Comparison of ENCODE assay signal across 14 cellular contexts in genomic region chr5:79107020-79107796, GRCh38. TPM values are rescaled to one million over a fixed set of nuclear protein-coding genes. Genes with fewer than 3 reads are reported as not detected.
DNase-seq lines count a peak whose midpoint lies in the region; ATAC-seq and TF ChIP-seq lines count a peak whose summit lies in the region.
"Had no signal": no experiment of that assay in that cellular context is flagged by ENCODE, and none has a peak within 500 bp of the region (broad histone marks: within the 10 kb centered on the region; RNA-seq: fewer than 3 reads in every experiment).

No MANE protein-coding gene starts in this region.

- peaks cover 3% of the 10 kb centered on the region for H3K4me1 ChIP-seq in body of pancreas
- H3K4me1 ChIP-seq in naive thymus-derived CD4-positive, alpha-beta T cell (ENCODE audit: control insufficient read depth in 2 of 2, insufficient read depth in 2 of 2, low read length in 2 of 2): no peaks in the 10 kb centered on the region
- H3K4me1 ChIP-seq: Caco-2 had no signal

- H3K4me3 ChIP-seq in body of pancreas (no peak overlapping the region), lower leg skin (ENCODE audit: low read depth, poor library complexity, severe bottlenecking) (no peak overlapping the region)
- no peak overlapping the region for H3K4me3 ChIP-seq in naive thymus-derived CD4-positive, alpha-beta T cell (ENCODE audit: low read length)

- TF ChIP-seq CTCF in body of pancreas (IDR thresholded peaks at IDR 0.05) (no peak), lower leg skin (IDR thresholded peaks at IDR 0.05) (no peak)

- peaks cover 0 to 8% (median 0%) of the 10 kb centered on the region in 7 donors for H3K4me1 Mint-ChIP-seq in naive thymus-derived CD4-positive, alpha-beta T cell
- H3K4me1 Mint-ChIP-seq: activated CD4-positive, alpha-beta T cell treated with anti-CD3 and anti-CD28 coated beads for 36 hours had no signal

- no peaks in the 10 kb centered on the region for H3K36me3 ChIP-seq in body of pancreas (replicated peaks in 1 of 2; ENCODE audit: insufficient read depth in 1 of 2, low read depth in 2 of 2)
- H3K36me3 ChIP-seq in naive thymus-derived CD4-positive, alpha-beta T cell (ENCODE audit: control insufficient read depth in 2 of 3, insufficient read depth in 3 of 3, low read length in 3 of 3): no peaks in the 10 kb centered on the region

- intact Hi-C loops in body of pancreas (cut with DNase I): no loop called here
- intact Hi-C loops in naive thymus-derived CD4-positive, alpha-beta T cell (cut with micrococcal nuclease): no loop called here
- intact Hi-C loops in lower leg skin (cut with DNase I; ENCODE audit: low total_unique reads): no loop called here

- TF ChIP-seq POLR2A in body of pancreas (IDR thresholded peaks at IDR 0.05) (no peak), lower leg skin (IDR thresholded peaks at IDR 0.05) (no peak)

- no peak overlapping the region for H3K27ac Mint-ChIP-seq in naive thymus-derived CD4-positive, alpha-beta T cell
- H3K27ac Mint-ChIP-seq: activated CD4-positive, alpha-beta T cell treated with anti-CD3 and anti-CD28 coated beads for 36 hours had no signal

- peaks cover 46 to 67% (median 56%) of the 10 kb centered on the region in 5 donors for H3K27me3 Mint-ChIP-seq in naive thymus-derived CD4-positive, alpha-beta T cell

- peak; percentile 8 for DNase-seq in GF-D8 (lab: John Stamatoyannopoulos, UW)
- peak; percentile 35 for DNase-seq in NCI-H146 (lab: John Stamatoyannopoulos, UW)
- DNase-seq in body of pancreas: peak; percentile 54 to 79 (median 69)
- DNase-seq in naive thymus-derived CD4-positive, alpha-beta T cell: no peak
- no peak for DNase-seq in NCI-H2171 treated with DMSO at 0.1 percent for 48 hours (lab: John Stamatoyannopoulos, UW)
- DNase-seq in activated CD4-positive, alpha-beta T cell treated with anti-CD3 and anti-CD28 coated beads, Interleukin-2, amount 50 U/mL, for 1 hour: no peak
- no peak for DNase-seq in lower leg skin (ENCODE audit: low spot score in 2 of 2)
- DNase-seq: activated CD4-positive, alpha-beta T cell treated with anti-CD3 and anti-CD28 coated beads for 36 hours; activated gamma-delta T cell; Caco-2; NCI-H2171; retina had no signal

- peak overlapping the region in 3 of 4 donors; percentile 6 to 57 (median 51) for H3K27ac ChIP-seq in body of pancreas
- no peak overlapping the region for H3K27ac ChIP-seq in naive thymus-derived CD4-positive, alpha-beta T cell (ENCODE audit: low read depth, low read length)

- H3K36me3 Mint-ChIP-seq in naive thymus-derived CD4-positive, alpha-beta T cell: no peaks in the 10 kb centered on the region

- CTCF ChIA-PET in naive thymus-derived CD4-positive, alpha-beta T cell (lab: Charles Lee): interaction anchor here (0.6 to 2.5 kb wide), 6 partner anchors 12 to 358 kb away, joined by 3 to 7 read pairs (median 3); no protein-coding TSS in a partner anchor

- POLR2A ChIA-PET in naive thymus-derived CD4-positive, alpha-beta T cell (lab: Charles Lee): no interaction called here

- H3K9me3 ChIP-seq in body of pancreas: no peaks in the 10 kb centered on the region
- no peaks in the 10 kb centered on the region for H3K9me3 ChIP-seq in naive thymus-derived CD4-positive, alpha-beta T cell (ENCODE audit: control insufficient read depth in 2 of 3, low read length in 3 of 3)
- H3K9me3 ChIP-seq: Caco-2 had no signal

- no peak overlapping the region for H3K4me3 Mint-ChIP-seq in naive thymus-derived CD4-positive, alpha-beta T cell
- H3K4me3 Mint-ChIP-seq: activated CD4-positive, alpha-beta T cell treated with anti-CD3 and anti-CD28 coated beads for 36 hours had no signal

- WGBS in body of pancreas, 2 donors: 49 to 53% methylated on average over 7 of the region's 7 CpGs
- 72 to 77% methylated on average over 7 of the region's 7 CpGs for WGBS in lower leg skin, 2 donors

- ATAC-seq in body of pancreas (peak; percentile 95), HG03520 (IDR thresholded peaks at IDR 0.05; ENCODE audit: unreplicated experiment) (no peak)
- ATAC-seq in naive thymus-derived CD4-positive, alpha-beta T cell: peak; percentile 73
- ATAC-seq: activated CD4-positive, alpha-beta T cell treated with anti-CD3 and anti-CD28 coated beads for 36 hours had no signal

- no peaks in the 10 kb centered on the region for H3K9me3 Mint-ChIP-seq in naive thymus-derived CD4-positive, alpha-beta T cell

- no peaks in the 10 kb centered on the region for H3K27me3 ChIP-seq in body of pancreas
- H3K27me3 ChIP-seq in naive thymus-derived CD4-positive, alpha-beta T cell (ENCODE audit: control insufficient read depth in 2 of 2, insufficient read depth in 2 of 2, low read length in 2 of 2): peaks cover 0 to 5% of the 10 kb centered on the region in 2 donors

RNA-seq across cellular contexts. Expression of gene BHMT, which starts 4.4 kb away (rescaled TPM):
- total RNA-seq in body of pancreas (not detected), lower leg skin (under 1 TPM in 1 of 4 donors, not detected in 3; 0.83 TPM)
- not detected for total RNA-seq in naive thymus-derived CD4-positive, alpha-beta T cell
- not detected for polyA plus RNA-seq in naive thymus-derived CD4-positive, alpha-beta T cell
- total RNA-seq: activated CD4-positive, alpha-beta T cell treated with anti-CD3 and anti-CD28 coated beads for 36 hours; Caco-2 had no signal
- polyA plus RNA-seq: fibroblast of lung had no signal

RNA-seq across cellular contexts. Expression of gene BHMT2, which starts 37.6 kb away (rescaled TPM):
- 1 to 10 TPM; 1.6 to 2.6 TPM for total RNA-seq in body of pancreas
- total RNA-seq in naive thymus-derived CD4-positive, alpha-beta T cell: not detected
- polyA plus RNA-seq in naive thymus-derived CD4-positive, alpha-beta T cell: not detected
- total RNA-seq in lower leg skin: 1 to 10 TPM in 3 of 4 donors, under 1 TPM in 1; 0.42 to 5.4 (median 1.8) TPM
- total RNA-seq: activated CD4-positive, alpha-beta T cell treated with anti-CD3 and anti-CD28 coated beads for 36 hours; Caco-2 had no signal

RNA-seq across cellular contexts. Expression of gene DMGDH, which starts 37.7 kb away (rescaled TPM):
- total RNA-seq in body of pancreas: 1 to 10 TPM; 4.7 to 7.3 TPM
- total RNA-seq in naive thymus-derived CD4-positive, alpha-beta T cell: 1 to 10 TPM in 1 of 5 experiments, under 1 TPM in 3, not detected in 1; 0.58 to 2.1 (median 0.73) TPM
- under 1 TPM in 1 of 2 donors, not detected in 1; 0.35 TPM for polyA plus RNA-seq in naive thymus-derived CD4-positive, alpha-beta T cell
- 1 to 10 TPM in 1 of 4 donors, under 1 TPM in 2, not detected in 1; 0.42 to 1.0 (median 0.91) TPM for total RNA-seq in lower leg skin

Comparison
In these comparisons a context has a peak if more than half of its experiments do, and no peak if none do; other contexts are left out.
1. DNase-seq: peak in GF-D8 (single experiment), NCI-H146 (single experiment) and body of pancreas (4 of 4); none in naive thymus-derived CD4-positive, alpha-beta T cell (0 of 9), NCI-H2171 treated with DMSO at 0.1 percent for 48 hours (single experiment), activated CD4-positive, alpha-beta T cell treated with anti-CD3 and anti-CD28 coated beads, Interleukin-2, amount 50 U/mL, for 1 hour (single experiment) and lower leg skin (0 of 2).